ENCODE assay signal across 11 cellular contexts in the genomic region with DNA sequence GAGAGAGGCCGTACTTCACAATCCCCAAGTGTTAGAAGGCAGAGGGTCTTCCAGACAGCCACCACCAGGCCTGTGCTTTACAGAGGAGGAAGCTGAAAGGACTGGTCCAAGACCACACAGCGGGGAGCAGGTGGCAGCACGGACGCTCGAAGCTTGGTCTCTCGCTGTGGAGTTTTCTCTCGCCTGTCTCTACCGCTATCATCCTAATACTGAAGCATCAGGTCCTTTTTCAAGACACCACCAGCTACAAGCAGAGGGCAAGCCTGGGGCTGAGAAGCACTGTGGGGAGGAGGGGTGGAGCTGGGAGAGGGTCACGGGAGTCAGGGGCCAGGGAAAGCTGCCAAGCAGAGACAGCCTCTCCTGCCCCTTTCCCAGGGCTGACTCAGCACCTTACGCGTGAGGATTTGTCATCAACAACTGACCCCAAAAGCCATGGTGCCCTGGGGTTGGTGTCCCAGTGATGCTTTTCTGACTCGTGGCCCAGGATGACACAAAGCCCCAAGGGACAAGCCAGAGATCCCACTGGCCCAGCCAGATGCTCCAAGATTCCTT.
DNase-seq lines count a peak whose midpoint lies in the region; ATAC-seq and TF ChIP-seq lines count a peak whose summit lies in the region.
"Had no signal": no experiment of that assay in that cellular context is flagged by ENCODE, and none has a peak within 500 bp of the region (broad histone marks: within the 10 kb centered on the region; RNA-seq: fewer than 3 reads in every experiment).

No MANE protein-coding gene starts in this region.

- TF ChIP-seq CTCF in AG10803 (conservative IDR thresholded peaks at IDR 0.05; ENCODE audit: low read length) (no peak), HL-60 (IDR thresholded peaks at IDR 0.05; ENCODE audit: insufficient read depth, low read length) (no peak)

- H3K27ac Mint-ChIP-seq in memory B cell: peak overlapping the region; percentile 93

- H3K4me1 Mint-ChIP-seq in memory B cell: peaks cover 8% of the 10 kb centered on the region

- H3K9me3 Mint-ChIP-seq in memory B cell: no peaks in the 10 kb centered on the region

- H3K36me3 Mint-ChIP-seq in memory B cell: no peaks in the 10 kb centered on the region

- H3K27me3 ChIP-seq in HL-60 (ENCODE audit: insufficient read depth, poor library complexity, severe bottlenecking): no peaks in the 10 kb centered on the region
- H3K27me3 ChIP-seq: pancreas, uterus had no signal

- peak overlapping the region; percentile 73 for H3K27ac ChIP-seq in HL-60 (replicated peaks)
- H3K27ac ChIP-seq: pancreas had no signal

- DNase-seq in AG10803 (ENCODE audit: low read depth): peak; percentile 66
- DNase-seq in HL-60 (ENCODE audit: low read depth in 1 of 2, low spot score in 1 of 2): no peak
- peak; percentile 61 for DNase-seq in astrocyte of the hippocampus (ENCODE audit: low read depth, low spot score)
- DNase-seq in memory B cell (ENCODE audit: low spot score in 2 of 2): no peak
- no peak for DNase-seq in NCI-H2227 (lab: John Stamatoyannopoulos, UW; ENCODE audit: unreplicated experiment)
- no peak for DNase-seq in anterior cingulate cortex (lab: John Stamatoyannopoulos, UW)
- DNase-seq: central memory CD4-positive, alpha-beta T cell; pancreas had no signal

- H3K4me3 ChIP-seq in AG10803 (ENCODE audit: low read length) (no peak overlapping the region), HL-60 (replicated peaks; ENCODE audit: insufficient read depth, low read length) (no peak overlapping the region)
- H3K4me3 ChIP-seq: pancreas, uterus had no signal

- ATAC-seq in memory B cell (ENCODE audit: low read depth): no peak
- ATAC-seq in HG03354 (IDR thresholded peaks at IDR 0.05; ENCODE audit: poor library complexity, severe bottlenecking, unreplicated experiment): no peak
- ATAC-seq in HG02938 (IDR thresholded peaks at IDR 0.05; ENCODE audit: unreplicated experiment): no peak
- ATAC-seq: pancreas had no signal

- peaks cover 3% of the 10 kb centered on the region for H3K27me3 Mint-ChIP-seq in memory B cell

- H3K4me3 Mint-ChIP-seq in memory B cell: peak overlapping the region; percentile 24

Comparison
In these comparisons a context has a peak if more than half of its experiments do, and no peak if none do; other contexts are left out.
1. DNase-seq: peak in AG10803 (single experiment) and astrocyte of the hippocampus (single experiment); none in HL-60 (0 of 2), memory B cell (0 of 2), NCI-H2227 (single experiment) and anterior cingulate cortex (0 of 58).